ENCODE assay signal across 8 cellular contexts in genomic region chr12:77746108-77746507, GRCh38.
A peak's percentile ranks its signal among the peaks of the same experiment; 100 is the strongest.
DNase-seq lines count a peak whose midpoint lies in the region; ATAC-seq and TF ChIP-seq lines count a peak whose summit lies in the region.

No MANE protein-coding gene starts in this region.

- 15 to 18% methylated on average over 1 to 2 of the region's 2 CpGs for WGBS in transverse colon (ENCODE audit: low coverage in 1 of 2), 2 donors

- no peaks in the 10 kb centered on the region for H3K4me1 ChIP-seq in transverse colon

- TF ChIP-seq POLR2A in transverse colon (IDR thresholded peaks at IDR 0.05): no peak

- ATAC-seq in GM18517 (IDR thresholded peaks at IDR 0.05; ENCODE audit: unreplicated experiment): peak; percentile 100
- peak; percentile 100 for ATAC-seq in HG02852 (IDR thresholded peaks at IDR 0.05; ENCODE audit: unreplicated experiment)

- H3K36me3 ChIP-seq in transverse colon: no peaks in the 10 kb centered on the region

- in situ Hi-C loops in transverse colon (cut with MboI; ENCODE audit: low pct_ligation_motif_present in 1 of 4, low pct_unique_long_range_greater_than_20kb in 1 of 4, low sequenced_read_pairs in 3 of 4): no loop called here

- no peak overlapping the region for H3K27ac ChIP-seq in transverse colon

- DNase-seq in NCI-H2029 treated with DMSO at 0.1 percent for 48 hours (lab: John Stamatoyannopoulos, UW) (peak; percentile 97), fibroblast of peridontal ligament (ENCODE audit: extremely low read depth) (peak; percentile 25), cerebellar cortex (ENCODE audit: low spot score) (no peak), transverse colon (no peak), pons (ENCODE audit: low spot score) (no peak)
- no peak for DNase-seq in effector CD4-positive, alpha-beta T cell

- no peak for TF ChIP-seq CTCF in transverse colon (IDR thresholded peaks at IDR 0.05)

- no peak for TF ChIP-seq EP300 in transverse colon (IDR thresholded peaks at IDR 0.05; ENCODE audit: low read depth)

- H3K27me3 ChIP-seq in transverse colon: no peaks in the 10 kb centered on the region

- intact Hi-C loops in transverse colon (cut with DNase I; ENCODE audit: low total_unique reads): no loop called here

- H3K9me3 ChIP-seq in transverse colon: no peaks in the 10 kb centered on the region

- H3K4me3 ChIP-seq in transverse colon: no peak overlapping the region

Comparison
In these comparisons a context has a peak if more than half of its experiments do, and no peak if none do; other contexts are left out.
1. DNase-seq: peak in NCI-H2029 treated with DMSO at 0.1 percent for 48 hours (single experiment) and fibroblast of peridontal ligament (single experiment); none in cerebellar cortex (single experiment), transverse colon (single experiment), pons (single experiment) and effector CD4-positive, alpha-beta T cell (single experiment).